Comparison of ENCODE assay signal across 15 cellular contexts in the genomic region with DNA sequence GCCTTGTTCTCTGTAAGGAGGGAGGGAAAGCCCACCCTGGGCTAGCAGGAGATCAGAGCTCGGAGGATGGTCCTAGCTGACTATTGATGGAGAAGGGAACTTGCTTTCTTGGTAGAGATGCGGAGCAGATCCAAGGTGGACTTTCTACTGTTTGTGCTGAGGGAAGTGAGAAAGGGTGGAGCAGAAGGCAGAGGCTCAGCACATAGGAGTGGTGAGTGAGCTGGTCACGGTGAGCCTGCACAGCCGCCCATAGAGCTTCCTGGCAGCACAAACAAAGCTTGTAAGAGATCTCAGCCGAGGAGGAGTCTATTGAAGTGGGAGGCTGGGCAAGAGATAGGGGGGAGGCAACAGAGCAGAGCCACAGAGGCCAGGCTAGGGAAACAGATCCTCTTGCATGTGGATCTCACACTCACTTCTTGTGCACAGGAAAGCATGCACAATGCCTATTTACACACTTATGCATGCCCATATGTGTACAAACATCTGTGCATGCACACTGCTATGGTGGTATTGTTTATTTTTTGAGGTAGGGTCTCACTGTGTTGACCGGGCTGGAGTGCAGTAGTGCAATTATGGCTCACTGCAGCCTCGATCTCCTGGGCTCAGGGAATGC.
DNase-seq lines count a peak whose midpoint lies in the region; ATAC-seq and TF ChIP-seq lines count a peak whose summit lies in the region.
"Had no signal": no experiment of that assay in that cellular context is flagged by ENCODE, and none has a peak within 500 bp of the region (broad histone marks: within the 10 kb centered on the region; RNA-seq: fewer than 3 reads in every experiment).

No MANE protein-coding gene starts in this region.

- no peaks in the 10 kb centered on the region for H3K36me3 Mint-ChIP-seq in endodermal cell (ENCODE audit: low read depth)
- H3K36me3 Mint-ChIP-seq: CD4-positive, CD25-positive, alpha-beta regulatory T cell had no signal

- no peak for ATAC-seq in upper lobe of right lung
- ATAC-seq: K562 had no signal

- DNase-seq in NCI-H82 (lab: John Stamatoyannopoulos, UW) (peak; percentile 36), NCI-H82 treated with DMSO at 0.1 percent for 48 hours (lab: John Stamatoyannopoulos, UW; ENCODE audit: unreplicated experiment) (no peak), NCI-H510A (lab: John Stamatoyannopoulos, UW) (peak; percentile 25), endodermal cell (peak; percentile 26), upper lobe of right lung (peak; percentile 6), uterus (no peak), NCI-H2171 (lab: John Stamatoyannopoulos, UW) (no peak)
- DNase-seq: CD4-positive, CD25-positive, alpha-beta regulatory T cell; HFFc6; NCI-H187 treated with DMSO at 0.1 percent for 48 hours; NCI-H2227 treated with DMSO at 0.1 percent for 48 hours; NCI-H526 treated with DMSO at 0.1 percent for 48 hours; SHP77 treated with DMSO at 0.1 percent for 48 hours had no signal

- H3K4me3 Mint-ChIP-seq in endodermal cell: no peak overlapping the region
- H3K4me3 Mint-ChIP-seq: CD4-positive, CD25-positive, alpha-beta regulatory T cell; HFFc6 had no signal

- WGBS in endodermal cell (ENCODE audit: insufficient coverage in 1 of 2, insufficient read length in 1 of 2), 2 experiments: 70 to 75% methylated on average over 6 of the region's 7 CpGs

- H3K4me3 ChIP-seq in endodermal cell (ENCODE audit: low read length) (no peak overlapping the region), upper lobe of right lung (no peak overlapping the region), uterus (no peak overlapping the region)
- H3K4me3 ChIP-seq: K562, Peyer's patch had no signal

- no peaks in the 10 kb centered on the region for H3K36me3 ChIP-seq in endodermal cell (ENCODE audit: control insufficient read depth, insufficient read depth, low read length)
- H3K36me3 ChIP-seq in upper lobe of right lung: no peaks in the 10 kb centered on the region
- H3K36me3 ChIP-seq in uterus: no peaks in the 10 kb centered on the region
- H3K36me3 ChIP-seq: Peyer's patch had no signal

- no peak for TF ChIP-seq POLR2A in uterus (IDR thresholded peaks at IDR 0.05)

- no peak overlapping the region for H3K27ac Mint-ChIP-seq in endodermal cell
- H3K27ac Mint-ChIP-seq: CD4-positive, CD25-positive, alpha-beta regulatory T cell; HFFc6 had no signal

- H3K4me1 Mint-ChIP-seq in endodermal cell: peaks cover 13% of the 10 kb centered on the region

- TF ChIP-seq CTCF in endodermal cell (conservative IDR thresholded peaks at IDR 0.05): no peak
- no peak for TF ChIP-seq CTCF in upper lobe of right lung (IDR thresholded peaks at IDR 0.05)
- no peak for TF ChIP-seq CTCF in uterus (IDR thresholded peaks at IDR 0.05)

- H3K4me1 ChIP-seq in endodermal cell (ENCODE audit: control insufficient read depth, insufficient read depth, low read length): peaks cover 10% of the 10 kb centered on the region
- H3K4me1 ChIP-seq in upper lobe of right lung: no peaks in the 10 kb centered on the region
- H3K4me1 ChIP-seq in uterus: no peaks in the 10 kb centered on the region
- H3K4me1 ChIP-seq: Peyer's patch had no signal

- intact Hi-C loops in upper lobe of right lung (cut with DNase I): no loop called here
- intact Hi-C loops in uterus (cut with DNase I; ENCODE audit: low total_unique reads): no loop called here

- H3K9me3 ChIP-seq in endodermal cell (ENCODE audit: control insufficient read depth, low read length): no peaks in the 10 kb centered on the region
- no peaks in the 10 kb centered on the region for H3K9me3 ChIP-seq in upper lobe of right lung
- H3K9me3 ChIP-seq in uterus: no peaks in the 10 kb centered on the region
- H3K9me3 ChIP-seq: Peyer's patch had no signal

- peaks cover 18% of the 10 kb centered on the region for H3K27me3 Mint-ChIP-seq in endodermal cell (ENCODE audit: insufficient read depth)

- peaks cover 8% of the 10 kb centered on the region for H3K27me3 ChIP-seq in endodermal cell (ENCODE audit: control insufficient read depth, insufficient read depth, low read length, poor library complexity, severe bottlenecking)
- H3K27me3 ChIP-seq in upper lobe of right lung: peaks cover 8% of the 10 kb centered on the region
- no peaks in the 10 kb centered on the region for H3K27me3 ChIP-seq in uterus
- H3K27me3 ChIP-seq: Peyer's patch had no signal

- no peaks in the 10 kb centered on the region for H3K9me3 Mint-ChIP-seq in endodermal cell
- H3K9me3 Mint-ChIP-seq: HFFc6 had no signal

- H3K27ac ChIP-seq in endodermal cell (ENCODE audit: low read depth, low read length): no peak overlapping the region
- H3K27ac ChIP-seq in upper lobe of right lung: no peak overlapping the region
- H3K27ac ChIP-seq in uterus: no peak overlapping the region
- H3K27ac ChIP-seq: Peyer's patch had no signal

- no peak overlapping the region for H3K9ac ChIP-seq in endodermal cell (ENCODE audit: extremely low read depth, low read length, poor library complexity, severe bottlenecking)

Comparison
In these comparisons a context has a peak if more than half of its experiments do, and no peak if none do; other contexts are left out.
1. DNase-seq: peak in NCI-H82 (single experiment), NCI-H510A (single experiment), endodermal cell (single experiment) and upper lobe of right lung (single experiment); none in NCI-H82 treated with DMSO at 0.1 percent for 48 hours (single experiment), uterus (0 of 2) and NCI-H2171 (single experiment).